ENCODE assay signal across 9 cellular contexts in the genomic region with DNA sequence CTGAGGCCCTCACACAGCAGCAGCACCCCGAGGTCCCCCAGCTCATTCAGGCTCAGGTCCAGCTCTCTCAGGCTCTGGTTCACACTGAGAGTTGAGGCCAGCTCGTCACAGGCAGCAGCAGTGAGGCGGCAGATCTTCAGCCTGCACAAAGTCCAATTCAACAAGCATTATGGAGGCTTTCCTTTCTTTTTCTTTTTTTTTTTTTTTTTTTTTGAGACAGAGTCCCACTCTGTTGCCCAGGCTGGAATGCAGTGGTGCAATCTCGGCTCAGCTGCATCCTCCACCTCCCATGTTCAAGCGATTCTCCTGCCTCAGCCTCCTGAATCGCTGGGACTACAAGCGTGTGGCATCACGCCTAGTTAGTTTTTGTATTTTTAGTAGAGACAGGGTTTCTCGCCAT. TPM values are rescaled to one million over a fixed set of nuclear protein-coding genes. Genes with fewer than 3 reads are reported as not detected.
"Had no signal": no experiment of that assay in that cellular context is flagged by ENCODE, and none has a peak within 500 bp of the region (broad histone marks: within the 10 kb centered on the region; RNA-seq: fewer than 3 reads in every experiment).

No MANE protein-coding gene starts in this region.

- H3K4me3 ChIP-seq: GM12878 had no signal

- FAIRE-seq: G401.6, GM12878, GM12891, GM12892, GM18507, GM19239 had no signal

- DNase-seq: GDM1, GF-D8 had no signal

- ATAC-seq: GM12878 had no signal

RNA-seq across cellular contexts. Expression of gene NLRP12, which starts 22.9 kb away (rescaled TPM):
- total RNA-seq: G401, GM12878 had no signal
- polyA plus RNA-seq: GM12878 had no signal
